14 cellular contexts compared by ENCODE assay signal in the genomic region with DNA sequence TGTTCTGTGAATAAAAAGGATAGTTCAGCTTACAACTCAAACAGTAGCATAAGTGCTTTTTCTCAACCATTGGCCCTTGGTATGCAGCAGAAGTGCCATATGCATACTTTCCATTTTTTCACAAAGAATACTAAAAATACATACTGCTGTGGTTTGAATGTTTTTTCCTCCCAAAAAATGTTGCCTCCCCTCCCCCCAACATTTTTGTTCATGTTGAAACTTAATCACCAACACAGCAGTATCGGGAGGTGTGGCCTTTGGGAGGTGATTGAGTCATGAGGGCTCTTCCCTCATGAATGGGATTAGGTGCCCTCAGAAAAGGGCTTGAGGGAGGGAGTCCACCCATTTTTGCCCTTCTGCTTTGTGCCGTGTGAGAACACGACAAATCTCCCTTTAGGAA.
A peak's percentile ranks its signal among the peaks of the same experiment; 100 is the strongest.
DNase-seq lines count a peak whose midpoint lies in the region; TF ChIP-seq lines count a peak whose summit lies in the region.
"Had no signal": no experiment of that assay in that cellular context is flagged by ENCODE, and none has a peak within 500 bp of the region (broad histone marks: within the 10 kb centered on the region; RNA-seq: fewer than 3 reads in every experiment).

No MANE protein-coding gene starts in this region.

- TF ChIP-seq CTCF in retinal pigment epithelial cell (conservative IDR thresholded peaks at IDR 0.05; ENCODE audit: low read depth, low read length) (no peak), foreskin fibroblast (IDR thresholded peaks at IDR 0.05; ENCODE audit: low read depth, low read length) (no peak)

- no peak overlapping the region for H3K4me3 ChIP-seq in retinal pigment epithelial cell (ENCODE audit: low read length)
- H3K4me3 ChIP-seq in foreskin fibroblast (ENCODE audit: low read depth in 1 of 2, low read length in 2 of 2): no peak overlapping the region
- H3K4me3 ChIP-seq: SJSA1 had no signal

- DNase-seq in activated T-cell treated with anti-CD3 and anti-CD28 coated beads for 48 hours (ENCODE audit: low read depth) (peak; percentile 3), activated T-cell treated with anti-CD3 and anti-CD28 coated beads for 4 hours (no peak), LHCN-M2 (ENCODE audit: low read depth) (peak; percentile 51), fibroblast of gingiva (ENCODE audit: low read depth) (peak; percentile 34), retinal pigment epithelial cell (ENCODE audit: low read depth) (peak; percentile 51), foreskin fibroblast (no peak), NCI-H748 treated with DMSO at 0.1 percent for 48 hours (lab: John Stamatoyannopoulos, UW) (no peak)
- DNase-seq in stimulated activated naive CD4-positive, alpha-beta T cell treated with Interleukin-2 at 50 U/mL for 16 hours (lab: John Stamatoyannopoulos, UW): no peak
- DNase-seq: activated naive CD4-positive, alpha-beta T cell treated with anti-CD3 and anti-CD28 coated beads, Interleukin-2, amount 10 ng/mL, durations not matched to agents 7 days and 5 days; COR-L47; KG1; naive thymus-derived CD8-positive, alpha-beta T cell; NCI-H1417 had no signal

Comparison
In these comparisons a context has a peak if more than half of its experiments do, and no peak if none do; other contexts are left out.
1. DNase-seq: peak in activated T-cell treated with anti-CD3 and anti-CD28 coated beads for 48 hours (single experiment), LHCN-M2 (single experiment), fibroblast of gingiva (single experiment) and retinal pigment epithelial cell (single experiment); none in activated T-cell treated with anti-CD3 and anti-CD28 coated beads for 4 hours (single experiment), stimulated activated naive CD4-positive, alpha-beta T cell treated with Interleukin-2 at 50 U/mL for 16 hours (single experiment), foreskin fibroblast (0 of 2) and NCI-H748 treated with DMSO at 0.1 percent for 48 hours (single experiment).